8 cellular contexts compared by ENCODE assay signal in genomic region chr5:73387630-73388370, GRCh38.
DNase-seq lines count a peak whose midpoint lies in the region; ATAC-seq and TF ChIP-seq lines count a peak whose summit lies in the region.

No MANE protein-coding gene starts in this region.

- TF ChIP-seq CTCF in lower lobe of right lung (IDR thresholded peaks at IDR 0.05): no peak
- no peak for TF ChIP-seq CTCF in omental fat pad (IDR thresholded peaks at IDR 0.05)

- peaks cover 5% of the 10 kb centered on the region for H3K4me1 ChIP-seq in lower lobe of right lung

- ATAC-seq in HG02970 (IDR thresholded peaks at IDR 0.05; ENCODE audit: low FRiP score, unreplicated experiment) (peak; percentile 77), lower lobe of right lung (peak; percentile 32 to 61), omental fat pad (ENCODE audit: low FRiP score) (no peak)

- intact Hi-C loops in lower lobe of right lung (cut with DNase I): no loop called here

- no peak overlapping the region for H3K27ac ChIP-seq in lower lobe of right lung

- peaks cover 43% of the 10 kb centered on the region for H3K27me3 ChIP-seq in lower lobe of right lung (ENCODE audit: low read depth)

- H3K4me3 ChIP-seq in lower lobe of right lung: no peak overlapping the region

- peaks cover 15% of the 10 kb centered on the region for H3K9me3 ChIP-seq in lower lobe of right lung

- peak; percentile 10 for DNase-seq in stimulated activated CD4-positive, alpha-beta T cell treated with anti-CD3 and anti-CD28 coated beads, Interleukin-15, amount 100 ng/mL, for 24 hours
- DNase-seq in stimulated activated CD4-positive, alpha-beta T cell treated with anti-CD3 and anti-CD28 coated beads, Interleukin-12 subunit alpha, Interleukin-12 subunit beta, amount 100 ng/mL, for 4 hours: no peak
- DNase-seq in NCI-H774 (lab: John Stamatoyannopoulos, UW) (peak; percentile 46), lower lobe of right lung (no peak), omental fat pad (ENCODE audit: low spot score) (no peak), SKM-1 (lab: John Stamatoyannopoulos, UW; ENCODE audit: unreplicated experiment) (no peak), RKO (ENCODE audit: low spot score) (no peak)

- H3K36me3 ChIP-seq in lower lobe of right lung: no peaks in the 10 kb centered on the region

Comparison
In these comparisons a context has a peak if more than half of its experiments do, and no peak if none do; other contexts are left out.
1. DNase-seq: peak in stimulated activated CD4-positive, alpha-beta T cell treated with anti-CD3 and anti-CD28 coated beads, Interleukin-15, amount 100 ng/mL, for 24 hours (single experiment) and NCI-H774 (single experiment); none in stimulated activated CD4-positive, alpha-beta T cell treated with anti-CD3 and anti-CD28 coated beads, Interleukin-12 subunit alpha, Interleukin-12 subunit beta, amount 100 ng/mL, for 4 hours (single experiment), lower lobe of right lung (single experiment), omental fat pad (single experiment), SKM-1 (single experiment) and RKO (single experiment).